ENCODE assay signal across 1 cellular context in genomic region chr10:91409069-91409868, GRCh38.
TF ChIP-seq lines count a peak whose summit lies in the region.

No MANE protein-coding gene starts in this region.

TF ChIP-seq in WTC11, 78 proteins besides CTCF, POLR2A, EP300 and RAD21 (continued from another document and continues in another):
- TF ChIP-seq, protein P1, sequence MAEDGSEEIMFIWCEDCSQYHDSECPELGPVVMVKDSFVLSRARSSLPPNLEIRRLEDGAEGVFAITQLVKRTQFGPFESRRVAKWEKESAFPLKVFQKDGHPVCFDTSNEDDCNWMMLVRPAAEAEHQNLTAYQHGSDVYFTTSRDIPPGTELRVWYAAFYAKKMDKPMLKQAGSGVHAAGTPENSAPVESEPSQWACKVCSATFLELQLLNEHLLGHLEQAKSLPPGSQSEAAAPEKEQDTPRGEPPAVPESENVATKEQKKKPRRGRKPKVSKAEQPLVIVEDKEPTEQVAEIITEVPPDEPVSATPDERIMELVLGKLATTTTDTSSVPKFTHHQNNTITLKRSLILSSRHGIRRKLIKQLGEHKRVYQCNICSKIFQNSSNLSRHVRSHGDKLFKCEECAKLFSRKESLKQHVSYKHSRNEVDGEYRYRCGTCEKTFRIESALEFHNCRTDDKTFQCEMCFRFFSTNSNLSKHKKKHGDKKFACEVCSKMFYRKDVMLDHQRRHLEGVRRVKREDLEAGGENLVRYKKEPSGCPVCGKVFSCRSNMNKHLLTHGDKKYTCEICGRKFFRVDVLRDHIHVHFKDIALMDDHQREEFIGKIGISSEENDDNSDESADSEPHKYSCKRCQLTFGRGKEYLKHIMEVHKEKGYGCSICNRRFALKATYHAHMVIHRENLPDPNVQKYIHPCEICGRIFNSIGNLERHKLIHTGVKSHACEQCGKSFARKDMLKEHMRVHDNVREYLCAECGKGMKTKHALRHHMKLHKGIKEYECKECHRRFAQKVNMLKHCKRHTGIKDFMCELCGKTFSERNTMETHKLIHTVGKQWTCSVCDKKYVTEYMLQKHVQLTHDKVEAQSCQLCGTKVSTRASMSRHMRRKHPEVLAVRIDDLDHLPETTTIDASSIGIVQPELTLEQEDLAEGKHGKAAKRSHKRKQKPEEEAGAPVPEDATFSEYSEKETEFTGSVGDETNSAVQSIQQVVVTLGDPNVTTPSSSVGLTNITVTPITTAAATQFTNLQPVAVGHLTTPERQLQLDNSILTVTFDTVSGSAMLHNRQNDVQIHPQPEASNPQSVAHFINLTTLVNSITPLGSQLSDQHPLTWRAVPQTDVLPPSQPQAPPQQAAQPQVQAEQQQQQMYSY (CRISPR knock-in tag; IDR thresholded peaks at IDR 0.05): peak; percentile 78
- TF ChIP-seq ETV6 (CRISPR knock-in tag; IDR thresholded peaks at IDR 0.05) (0 out of 2 replicates have a peak, but pooled peaks have one; percentile 28), USF2 (CRISPR knock-in tag; IDR thresholded peaks at IDR 0.05) (no peak), RORB (CRISPR knock-in tag; IDR thresholded peaks at IDR 0.05) (no peak), FOXK1 (CRISPR knock-in tag; IDR thresholded peaks at IDR 0.05) (no peak), ATF6 (CRISPR knock-in tag; IDR thresholded peaks at IDR 0.05) (no peak), ARID4B (CRISPR knock-in tag; IDR thresholded peaks at IDR 0.05; ENCODE audit: borderline replicate concordance) (no peak), FOXP1 (CRISPR knock-in tag; IDR thresholded peaks at IDR 0.05; ENCODE audit: borderline replicate concordance) (no peak), FOXJ3 (CRISPR knock-in tag; IDR thresholded peaks at IDR 0.05; ENCODE audit: borderline replicate concordance) (no peak), ZNF317 (CRISPR knock-in tag; IDR thresholded peaks at IDR 0.05; ENCODE audit: borderline replicate concordance, low read depth) (no peak), TP53 (CRISPR knock-in tag; IDR thresholded peaks at IDR 0.05) (no peak), STAT6 (CRISPR knock-in tag; conservative IDR thresholded peaks at IDR 0.05; ENCODE audit: low read depth) (no peak), PRRX2 (CRISPR knock-in tag; IDR thresholded peaks at IDR 0.05) (no peak), GABPB1 (CRISPR knock-in tag; IDR thresholded peaks at IDR 0.05) (no peak), NFYB (CRISPR knock-in tag; conservative IDR thresholded peaks at IDR 0.05; ENCODE audit: low read depth) (no peak), ZMAT4 (CRISPR knock-in tag; IDR thresholded peaks at IDR 0.05) (no peak), PREB (CRISPR knock-in tag; IDR thresholded peaks at IDR 0.05; ENCODE audit: borderline replicate concordance) (no peak), ZNF512 (CRISPR knock-in tag; IDR thresholded peaks at IDR 0.05; ENCODE audit: borderline replicate concordance) (no peak), HMGA2 (CRISPR knock-in tag; IDR thresholded peaks at IDR 0.05) (peak; percentile 21; the same call in 1 of the 2 replicates), ZNF423 (CRISPR knock-in tag; IDR thresholded peaks at IDR 0.05) (no peak), ESRRA (CRISPR knock-in tag; IDR thresholded peaks at IDR 0.05; ENCODE audit: borderline replicate concordance) (no peak), RELA (CRISPR knock-in tag; IDR thresholded peaks at IDR 0.05; ENCODE audit: borderline replicate concordance) (no peak)
- TF ChIP-seq, protein P2, sequence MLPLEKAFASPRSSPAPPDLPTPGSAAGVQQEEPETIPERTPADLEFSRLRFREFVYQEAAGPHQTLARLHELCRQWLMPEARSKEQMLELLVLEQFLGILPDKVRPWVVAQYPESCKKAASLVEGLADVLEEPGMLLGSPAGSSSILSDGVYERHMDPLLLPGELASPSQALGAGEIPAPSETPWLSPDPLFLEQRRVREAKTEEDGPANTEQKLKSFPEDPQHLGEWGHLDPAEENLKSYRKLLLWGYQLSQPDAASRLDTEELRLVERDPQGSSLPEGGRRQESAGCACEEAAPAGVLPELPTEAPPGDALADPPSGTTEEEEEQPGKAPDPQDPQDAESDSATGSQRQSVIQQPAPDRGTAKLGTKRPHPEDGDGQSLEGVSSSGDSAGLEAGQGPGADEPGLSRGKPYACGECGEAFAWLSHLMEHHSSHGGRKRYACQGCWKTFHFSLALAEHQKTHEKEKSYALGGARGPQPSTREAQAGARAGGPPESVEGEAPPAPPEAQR (CRISPR knock-in tag; IDR thresholded peaks at IDR 0.05): no peak
- TF ChIP-seq, protein P3, sequence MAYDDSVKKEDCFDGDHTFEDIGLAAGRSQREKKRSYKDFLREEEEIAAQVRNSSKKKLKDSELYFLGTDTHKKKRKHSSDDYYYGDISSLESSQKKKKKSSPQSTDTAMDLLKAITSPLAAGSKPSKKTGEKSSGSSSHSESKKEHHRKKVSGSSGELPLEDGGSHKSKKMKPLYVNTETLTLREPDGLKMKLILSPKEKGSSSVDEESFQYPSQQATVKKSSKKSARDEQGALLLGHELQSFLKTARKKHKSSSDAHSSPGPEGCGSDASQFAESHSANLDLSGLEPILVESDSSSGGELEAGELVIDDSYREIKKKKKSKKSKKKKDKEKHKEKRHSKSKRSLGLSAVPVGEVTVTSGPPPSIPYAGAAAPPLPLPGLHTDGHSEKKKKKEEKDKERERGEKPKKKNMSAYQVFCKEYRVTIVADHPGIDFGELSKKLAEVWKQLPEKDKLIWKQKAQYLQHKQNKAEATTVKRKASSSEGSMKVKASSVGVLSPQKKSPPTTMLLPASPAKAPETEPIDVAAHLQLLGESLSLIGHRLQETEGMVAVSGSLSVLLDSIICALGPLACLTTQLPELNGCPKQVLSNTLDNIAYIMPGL (CRISPR knock-in tag; IDR thresholded peaks at IDR 0.05): 0 out of 2 replicates have a peak, but pooled peaks have one; percentile 65
- TF ChIP-seq, protein P4, sequence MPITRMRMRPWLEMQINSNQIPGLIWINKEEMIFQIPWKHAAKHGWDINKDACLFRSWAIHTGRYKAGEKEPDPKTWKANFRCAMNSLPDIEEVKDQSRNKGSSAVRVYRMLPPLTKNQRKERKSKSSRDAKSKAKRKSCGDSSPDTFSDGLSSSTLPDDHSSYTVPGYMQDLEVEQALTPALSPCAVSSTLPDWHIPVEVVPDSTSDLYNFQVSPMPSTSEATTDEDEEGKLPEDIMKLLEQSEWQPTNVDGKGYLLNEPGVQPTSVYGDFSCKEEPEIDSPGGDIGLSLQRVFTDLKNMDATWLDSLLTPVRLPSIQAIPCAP (CRISPR knock-in tag; IDR thresholded peaks at IDR 0.05): no peak
- TF ChIP-seq, protein P5, sequence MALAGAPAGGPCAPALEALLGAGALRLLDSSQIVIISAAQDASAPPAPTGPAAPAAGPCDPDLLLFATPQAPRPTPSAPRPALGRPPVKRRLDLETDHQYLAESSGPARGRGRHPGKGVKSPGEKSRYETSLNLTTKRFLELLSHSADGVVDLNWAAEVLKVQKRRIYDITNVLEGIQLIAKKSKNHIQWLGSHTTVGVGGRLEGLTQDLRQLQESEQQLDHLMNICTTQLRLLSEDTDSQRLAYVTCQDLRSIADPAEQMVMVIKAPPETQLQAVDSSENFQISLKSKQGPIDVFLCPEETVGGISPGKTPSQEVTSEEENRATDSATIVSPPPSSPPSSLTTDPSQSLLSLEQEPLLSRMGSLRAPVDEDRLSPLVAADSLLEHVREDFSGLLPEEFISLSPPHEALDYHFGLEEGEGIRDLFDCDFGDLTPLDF (CRISPR knock-in tag; IDR thresholded peaks at IDR 0.05): no peak
- TF ChIP-seq, protein P6, sequence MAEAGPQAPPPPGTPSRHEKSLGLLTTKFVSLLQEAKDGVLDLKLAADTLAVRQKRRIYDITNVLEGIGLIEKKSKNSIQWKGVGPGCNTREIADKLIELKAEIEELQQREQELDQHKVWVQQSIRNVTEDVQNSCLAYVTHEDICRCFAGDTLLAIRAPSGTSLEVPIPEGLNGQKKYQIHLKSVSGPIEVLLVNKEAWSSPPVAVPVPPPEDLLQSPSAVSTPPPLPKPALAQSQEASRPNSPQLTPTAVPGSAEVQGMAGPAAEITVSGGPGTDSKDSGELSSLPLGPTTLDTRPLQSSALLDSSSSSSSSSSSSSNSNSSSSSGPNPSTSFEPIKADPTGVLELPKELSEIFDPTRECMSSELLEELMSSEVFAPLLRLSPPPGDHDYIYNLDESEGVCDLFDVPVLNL (CRISPR knock-in tag; IDR thresholded peaks at IDR 0.05; ENCODE audit: borderline replicate concordance, low read depth): no peak
